In the genomic region with DNA sequence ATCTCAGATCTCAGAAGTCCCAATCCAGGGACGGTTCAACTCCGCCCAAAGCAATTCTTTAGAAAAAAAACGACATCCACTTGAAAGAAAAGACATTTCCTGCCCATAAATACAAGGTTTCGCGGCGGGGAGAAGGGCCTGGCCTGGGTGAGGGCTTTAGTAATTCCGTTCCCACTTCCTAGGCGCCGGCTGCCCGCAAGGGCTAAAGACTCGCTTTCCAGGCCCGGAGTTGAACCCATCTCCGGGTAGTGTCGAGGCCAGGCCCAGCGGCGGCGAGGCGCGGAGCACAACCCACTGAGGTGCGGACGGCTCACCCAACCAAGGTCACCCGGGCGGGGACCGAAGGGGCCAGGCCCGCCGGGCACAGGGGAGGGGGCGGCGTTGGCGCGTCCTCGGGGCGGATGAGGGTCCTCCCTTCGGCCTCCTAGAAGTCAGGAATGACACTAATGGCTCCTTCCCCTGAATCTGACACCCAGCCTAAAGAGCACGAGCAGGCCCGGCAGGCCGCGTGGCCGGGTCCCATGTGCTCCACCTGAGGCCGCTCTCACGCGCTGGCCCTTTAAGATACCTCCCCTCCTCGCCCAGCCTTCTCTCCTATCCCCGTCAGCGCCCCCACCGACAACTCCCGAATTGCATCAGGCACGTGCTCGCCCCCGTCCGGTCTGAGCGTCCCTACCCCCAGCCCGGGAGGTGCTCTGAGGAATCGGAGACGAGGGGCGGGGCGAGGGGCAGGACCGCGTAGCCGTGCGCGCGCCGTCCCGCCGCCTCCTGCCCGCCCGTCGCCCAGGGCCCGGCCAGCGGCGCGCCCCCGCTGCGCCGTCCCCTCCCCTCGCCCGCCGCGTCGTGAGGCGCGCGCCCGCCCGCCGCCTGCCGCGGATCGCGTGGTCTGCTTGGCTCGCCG, we compare ENCODE assay signal across 8 cellular contexts. TPM values are rescaled to one million over a fixed set of nuclear protein-coding genes. Genes with fewer than 3 reads are reported as not detected.
A peak's percentile ranks its signal among the peaks of the same experiment; 100 is the strongest.
DNase-seq lines count a peak whose midpoint lies in the region; ATAC-seq and TF ChIP-seq lines count a peak whose summit lies in the region.

No MANE protein-coding gene starts in this region.

- DNase-seq in AG09309 (ENCODE audit: low read depth) (peak; percentile 92), NCI-H2196 (lab: John Stamatoyannopoulos, UW; ENCODE audit: unreplicated experiment) (peak; percentile 98), WERI-Rb-1 (peak; percentile 100), mammary epithelial cell (peak; percentile 99)

- no peaks in the 10 kb centered on the region for H3K36me3 ChIP-seq in WERI-Rb-1
- no peaks in the 10 kb centered on the region for H3K36me3 ChIP-seq in mammary epithelial cell (ENCODE audit: insufficient read depth, low read length)
- H3K36me3 ChIP-seq in iPS-20b (ENCODE audit: insufficient read depth, low read depth, low read length): no peaks in the 10 kb centered on the region

- dilution Hi-C loops in mammary epithelial cell (cut with HindIII; ENCODE audit: low sequenced_read_pairs): no loop called here

- in situ Hi-C loops in mammary epithelial cell (cut with MboI; ENCODE audit: low sequenced_read_pairs in 2 of 2): loop anchor here in 1 of 2 donors (10.0 kb wide), 1 partner anchor 70 kb away; no protein-coding TSS in a partner anchor

- 7% methylated on average over 12 of the region's 92 CpGs for WGBS in mammary epithelial cell (ENCODE audit: low coverage, missing lambda C conversion rate)

- H3K4me2 ChIP-seq in mammary epithelial cell (ENCODE audit: insufficient read depth, low read depth, low read length): peak overlapping the region; percentile 96

- CTCF ChIA-PET in mammary epithelial cell (lab: Charles Lee; ENCODE audit: low non-redundant PET): no interaction called here

- peaks cover 30% of the 10 kb centered on the region for H3K4me1 ChIP-seq in mammary epithelial cell (ENCODE audit: insufficient read depth, low read length)
- H3K4me1 ChIP-seq in iPS-20b (ENCODE audit: insufficient read depth, low read length): peaks cover 28% of the 10 kb centered on the region; the same call in 1 of the 2 replicates

- H2AFZ ChIP-seq in mammary epithelial cell (ENCODE audit: low read depth, low read length): peak overlapping the region; percentile 87

- H3K9me3 ChIP-seq in WERI-Rb-1 (ENCODE audit: severe bottlenecking) (no peaks in the 10 kb centered on the region), mammary epithelial cell (replicated peaks; ENCODE audit: insufficient read depth, low read length) (no peaks in the 10 kb centered on the region), iPS-20b (ENCODE audit: insufficient read depth, low read depth, low read length) (no peaks in the 10 kb centered on the region)

- ATAC-seq in GM18907 (IDR thresholded peaks at IDR 0.05; ENCODE audit: unreplicated experiment) (peak; percentile 92), HG03139 (IDR thresholded peaks at IDR 0.05; ENCODE audit: unreplicated experiment) (peak; percentile 88)

- H3K9ac ChIP-seq in mammary epithelial cell (ENCODE audit: insufficient read depth, low read length) (peak overlapping the region; percentile 82), iPS-20b (ENCODE audit: low read depth, low read length) (peak overlapping the region; percentile 78; the same call in 1 of the 2 replicates)

- H3K27me3 ChIP-seq in WERI-Rb-1 (ENCODE audit: insufficient read depth, low read depth, severe bottlenecking) (no peaks in the 10 kb centered on the region), mammary epithelial cell (ENCODE audit: insufficient read depth, low read length) (no peaks in the 10 kb centered on the region), iPS-20b (ENCODE audit: insufficient read depth, low read length) (no peaks in the 10 kb centered on the region)

- peaks cover 15% of the 10 kb centered on the region for H4K20me1 ChIP-seq in mammary epithelial cell (ENCODE audit: insufficient read depth, low read length)

- TSS peak; percentile 68 for BruUV-seq in mammary epithelial cell (replicated peaks; lab: Mats Ljungman, UMichigan)

- intact Hi-C loops in mammary epithelial cell (cut with micrococcal nuclease): loop anchor here (1.0 to 2.0 kb wide), 3 partner anchors 58 to 104 kb away; a partner anchor contains a TSS

- H3K4me3 ChIP-seq in AG09309 (ENCODE audit: control insufficient read depth, low read depth, low read length) (peak overlapping the region; percentile 96), WERI-Rb-1 (ENCODE audit: low read depth, low read length) (peak overlapping the region; percentile 94), mammary epithelial cell (replicated peaks in 1 of 3; ENCODE audit: insufficient read depth in 1 of 3, low read depth in 2 of 3, low read length in 3 of 3) (peak overlapping the region; percentile 37 to 95 (median 88)), iPS-20b (ENCODE audit: low read length) (peak overlapping the region; percentile 66), skin epidermis (peak overlapping the region; percentile 94 to 100 (median 98))

- TF ChIP-seq CTCF in AG09309 (IDR thresholded peaks at IDR 0.05; ENCODE audit: control insufficient read depth, insufficient read depth, low read depth, low read length, missing control alignments) (peak; percentile 46), WERI-Rb-1 (IDR thresholded peaks at IDR 0.05; ENCODE audit: low read depth, low read length) (peak; percentile 53), mammary epithelial cell (conservative IDR thresholded peaks at IDR 0.05 in 1 of 2, IDR thresholded peaks at IDR 0.05 in 1 of 2; ENCODE audit: extremely low read depth in 1 of 2, insufficient read depth in 1 of 2, low read depth in 1 of 2, low read length in 2 of 2) (peak in 1 of 2 donors; percentile 51)

- peaks cover 57% of the 10 kb centered on the region for H3K79me2 ChIP-seq in mammary epithelial cell (ENCODE audit: insufficient read depth, low read length)

- H3K27ac ChIP-seq in WERI-Rb-1 (peak overlapping the region; percentile 93), mammary epithelial cell (ENCODE audit: insufficient read depth, low read depth, low read length) (peak overlapping the region; percentile 83), iPS-20b (ENCODE audit: low read length) (peak overlapping the region; percentile 88), skin epidermis (peak overlapping the region; percentile 86 to 99 (median 98))

RNA-seq across cellular contexts. Expression of a gene that starts 0.5 kb away (rescaled TPM):
- 100 to 1,000 TPM; 117 to 240 TPM for total RNA-seq in mammary epithelial cell
- 110 TPM for polyA plus RNA-seq in mammary epithelial cell
- polyA minus RNA-seq in mammary epithelial cell: 287 TPM

Comparison
In these comparisons a context has a peak if more than half of its experiments do, and no peak if none do; other contexts are left out.
1. Peak in every context shown above with its lines: DNase-seq, ATAC-seq, H3K4me3 ChIP-seq and H3K27ac ChIP-seq.